Comparison of ENCODE assay signal across 9 cellular contexts in the genomic region with DNA sequence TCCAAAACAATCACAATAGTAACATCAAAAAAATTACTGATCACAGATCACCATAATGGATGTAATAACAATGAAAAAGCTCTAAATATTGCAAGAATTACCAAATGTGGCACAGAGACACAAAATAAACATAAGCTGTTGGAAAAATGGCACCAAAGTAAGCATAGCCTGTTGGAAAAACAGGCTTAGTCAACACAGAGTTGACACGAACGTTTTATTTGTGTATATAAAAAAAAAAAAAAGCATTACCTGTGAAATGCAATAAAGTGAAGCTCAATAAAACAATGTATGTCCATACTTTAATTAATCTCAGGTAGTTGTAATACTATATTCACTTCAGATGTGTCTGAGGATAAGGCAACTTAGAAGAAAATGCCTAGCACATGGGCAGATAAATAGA.
"Had no signal": no experiment of that assay in that cellular context is flagged by ENCODE, and none has a peak within 500 bp of the region (broad histone marks: within the 10 kb centered on the region; RNA-seq: fewer than 3 reads in every experiment).

No MANE protein-coding gene starts in this region.

- H3K4me3 Mint-ChIP-seq: GM23338, HFFc6, IgD-negative memory B cell had no signal

- H3K9me3 Mint-ChIP-seq: GM23338 had no signal

- H3K27me3 Mint-ChIP-seq: IgD-negative memory B cell had no signal

- H3K27ac Mint-ChIP-seq: GM23338, HFFc6, IgD-negative memory B cell had no signal

- H3K4me1 ChIP-seq: HAP-1 had no signal

- H3K27ac ChIP-seq: HL-60 had no signal

- H3K4me1 Mint-ChIP-seq: GM23338, IgD-negative memory B cell had no signal

- ATAC-seq: GM23338, HCT116, HepG2 had no signal

- H3K4me3 ChIP-seq: GM23338, HAP-1 had no signal

- H3K9me3 ChIP-seq: HAP-1 had no signal

- DNase-seq: H7, HFFc6, KBM-7 had no signal
